ENCODE assay signal across 8 cellular contexts in the genomic region with DNA sequence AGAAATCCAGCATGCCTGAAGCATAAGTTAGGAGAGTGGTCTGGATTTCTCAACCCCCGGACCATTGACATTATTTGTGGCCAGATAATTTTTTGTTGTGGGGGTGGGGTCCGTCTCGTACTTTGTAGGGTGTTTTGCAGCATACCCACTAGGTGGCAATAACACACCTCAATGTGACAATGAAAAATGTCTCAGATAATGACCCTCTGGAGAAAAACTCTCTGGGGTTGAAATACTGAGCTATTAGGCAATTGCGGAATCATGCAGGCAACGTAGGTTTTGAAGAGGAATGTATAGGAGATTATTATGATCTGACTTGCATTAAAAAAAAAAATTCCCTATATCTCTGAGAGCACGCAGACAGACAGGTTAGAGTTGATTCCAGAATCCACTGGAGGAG. TPM values are rescaled to one million over a fixed set of nuclear protein-coding genes. Genes with fewer than 3 reads are reported as not detected.
A peak's percentile ranks its signal among the peaks of the same experiment; 100 is the strongest.
DNase-seq lines count a peak whose midpoint lies in the region; ATAC-seq and TF ChIP-seq lines count a peak whose summit lies in the region.

No MANE protein-coding gene starts in this region.

- H3K4me3 ChIP-seq in dorsolateral prefrontal cortex: no peak overlapping the region

- intact Hi-C loops in dorsolateral prefrontal cortex (cut with DNase I): no loop called here

- peaks cover 0 to 8% (median 2%) of the 10 kb centered on the region in 6 donors for H3K9me3 Mint-ChIP-seq in immature natural killer cell
- no peaks in the 10 kb centered on the region for H3K9me3 Mint-ChIP-seq in activated CD4-positive, alpha-beta memory T cell treated with anti-CD3 and anti-CD28 coated beads, Interleukin-2, amount 10 ng/mL, durations not matched to agents 7 days and 5 days

- no peak for TF ChIP-seq CTCF in dorsolateral prefrontal cortex (IDR thresholded peaks at IDR 0.05 in 54 of 56, conservative IDR thresholded peaks at IDR 0.05 in 2 of 56; ENCODE audit: low read depth in 1 of 56, partially characterized antibody in 56 of 56)

- H3K27me3 ChIP-seq in dorsolateral prefrontal cortex: peaks cover 0 to 10% (median 0%) of the 10 kb centered on the region in 45 donors

- peak; percentile 77 for ATAC-seq in GM21526 (IDR thresholded peaks at IDR 0.05; ENCODE audit: low FRiP score, unreplicated experiment)

- peaks cover 0 to 3% (median 0%) of the 10 kb centered on the region in 3 donors for H3K36me3 Mint-ChIP-seq in immature natural killer cell
- no peaks in the 10 kb centered on the region for H3K36me3 Mint-ChIP-seq in activated CD4-positive, alpha-beta memory T cell treated with anti-CD3 and anti-CD28 coated beads, Interleukin-2, amount 10 ng/mL, durations not matched to agents 7 days and 5 days (ENCODE audit: low read depth)

- H3K27me3 Mint-ChIP-seq in immature natural killer cell (ENCODE audit: low read depth in 3 of 3): peaks cover 0 to 10% (median 6%) of the 10 kb centered on the region in 3 donors
- H3K27me3 Mint-ChIP-seq in activated CD4-positive, alpha-beta memory T cell treated with anti-CD3 and anti-CD28 coated beads, Interleukin-2, amount 10 ng/mL, durations not matched to agents 7 days and 5 days: peaks cover 6% of the 10 kb centered on the region

- no peaks in the 10 kb centered on the region for H3K4me1 Mint-ChIP-seq in immature natural killer cell
- H3K4me1 Mint-ChIP-seq in activated CD4-positive, alpha-beta memory T cell treated with anti-CD3 and anti-CD28 coated beads, Interleukin-2, amount 10 ng/mL, durations not matched to agents 7 days and 5 days: no peaks in the 10 kb centered on the region

- no peak overlapping the region for H3K27ac Mint-ChIP-seq in immature natural killer cell
- H3K27ac Mint-ChIP-seq in activated CD4-positive, alpha-beta memory T cell treated with anti-CD3 and anti-CD28 coated beads, Interleukin-2, amount 10 ng/mL, durations not matched to agents 7 days and 5 days: no peak overlapping the region

- H3K4me3 Mint-ChIP-seq in immature natural killer cell: no peak overlapping the region
- H3K4me3 Mint-ChIP-seq in activated CD4-positive, alpha-beta memory T cell treated with anti-CD3 and anti-CD28 coated beads, Interleukin-2, amount 10 ng/mL, durations not matched to agents 7 days and 5 days: no peak overlapping the region

- POLR2A ChIA-PET in activated CD4-positive, alpha-beta memory T cell treated with anti-CD3 and anti-CD28 coated beads, Interleukin-2, amount 10 ng/mL, durations not matched to agents 7 days and 5 days (lab: Charles Lee): no interaction called here

- CTCF ChIA-PET in activated CD4-positive, alpha-beta memory T cell treated with anti-CD3 and anti-CD28 coated beads, Interleukin-2, amount 10 ng/mL, durations not matched to agents 7 days and 5 days (lab: Charles Lee): interaction anchor here (0.5 to 0.8 kb wide), 2 partner anchors 10 to 1210 kb away, joined by 3 read pairs; no protein-coding TSS in a partner anchor

- DNase-seq in Daoy (ENCODE audit: low read depth) (peak; percentile 18), NCI-H146 treated with DMSO at 0.1 percent for 48 hours (lab: John Stamatoyannopoulos, UW; ENCODE audit: unreplicated experiment) (peak; percentile 58), germinal center (ENCODE audit: low spot score) (peak; percentile 10), dorsolateral prefrontal cortex (no peak), NCI-H1105 (lab: John Stamatoyannopoulos, UW) (no peak), immature natural killer cell (no peak)
- no peak for DNase-seq in activated CD4-positive, alpha-beta memory T cell treated with anti-CD3 and anti-CD28 coated beads, Interleukin-2, amount 10 ng/mL, durations not matched to agents 7 days and 5 days

- no peak overlapping the region for H3K27ac ChIP-seq in dorsolateral prefrontal cortex

RNA-seq across cellular contexts. Expression of a gene that starts 25.3 kb away (rescaled TPM):
- 17.8 and 22.3 TPM in 2 replicates for total RNA-seq in Daoy (2014; rRNA removed; shearing (Covaris generic))
- 10 to 100 TPM in 108 of 120 experiments, 1 to 10 TPM in 12; 7.1 to 27.3 (median 14.8) TPM for total RNA-seq in dorsolateral prefrontal cortex
- polyA plus RNA-seq in immature natural killer cell: 10 to 100 TPM in 2 of 3 donors, 1 to 10 TPM in 1; 6.4 to 12.8 (median 10.3) TPM
- 10 to 100 TPM; 10.3 to 10.6 TPM for total RNA-seq in activated CD4-positive, alpha-beta memory T cell treated with anti-CD3 and anti-CD28 coated beads, Interleukin-2, amount 10 ng/mL, durations not matched to agents 7 days and 5 days

Comparison
In these comparisons a context has a peak if more than half of its experiments do, and no peak if none do; other contexts are left out.
1. DNase-seq: peak in Daoy (single experiment), NCI-H146 treated with DMSO at 0.1 percent for 48 hours (single experiment) and germinal center (single experiment); none in dorsolateral prefrontal cortex (0 of 10), NCI-H1105 (single experiment), immature natural killer cell (0 of 3) and activated CD4-positive, alpha-beta memory T cell treated with anti-CD3 and anti-CD28 coated beads, Interleukin-2, amount 10 ng/mL, durations not matched to agents 7 days and 5 days (single experiment).